27 cellular contexts compared by ENCODE assay signal in genomic region chr16:3088925-3089716, GRCh38. TPM values are rescaled to one million over a fixed set of nuclear protein-coding genes. Genes with fewer than 3 reads are reported as not detected.
DNase-seq lines count a peak whose midpoint lies in the region; ATAC-seq, FAIRE-seq and TF ChIP-seq lines count a peak whose summit lies in the region.
"Had no signal": no experiment of that assay in that cellular context is flagged by ENCODE, and none has a peak within 500 bp of the region (broad histone marks: within the 10 kb centered on the region; RNA-seq: fewer than 3 reads in every experiment).

No MANE protein-coding gene starts in this region.

- H4K8ac ChIP-seq in neuronal stem cell (ENCODE audit: low read depth, low read length) = peak overlapping the region; percentile 65

- no peaks in the 10 kb centered on the region for H3K9me3 Mint-ChIP-seq in GM23338
- H3K9me3 Mint-ChIP-seq: activated naive CD8-positive, alpha-beta T cell treated with anti-CD3 and anti-CD28 coated beads, Interleukin-2, amount 10 ng/mL, durations not matched to agents 7 days and 5 days; CD8-positive, alpha-beta T cell; effector memory CD8-positive, alpha-beta T cell; natural killer cell treated with Interleukin-12 subunit alpha and Interleukin-12 subunit beta and Interleukin-15 and Interleukin-18, amount 100 ng/mL, for 72 hours; stimulated activated naive B cell treated with anti-CD40 and anti-IgM and Interleukin-4, amounts not matched to agents 10 μg/mL and 1 μg/mL and 100 μg/mL, for 72 hours had no signal

- DNase-seq in GM23338 (ENCODE audit: low spot score) (no peak), kidney (peak; percentile 76), neuronal stem cell (ENCODE audit: low spot score) (no peak), ecto neural progenitor cell (ENCODE audit: low spot score) (no peak)
- DNase-seq in stimulated activated CD4-positive, alpha-beta T cell treated with anti-CD3 and anti-CD28 coated beads, Interleukin-15, amount 100 ng/mL, for 24 hours = no peak
- DNase-seq: activated CD4-positive, alpha-beta T cell treated with anti-CD3 and anti-CD28 coated beads for 4 hours; activated CD8-positive, alpha-beta memory T cell treated with anti-CD3 and anti-CD28 coated beads for 24 hours; activated gamma-delta T cell; activated naive CD8-positive, alpha-beta T cell treated with anti-CD3 and anti-CD28 coated beads, Interleukin-2, amount 10 ng/mL, durations not matched to agents 7 days and 5 days; activated T-cell treated with anti-CD3 and anti-CD28 coated beads, Interleukin-2, amount 50 U/mL, for 1 hour; CD8-positive, alpha-beta T cell; effector memory CD8-positive, alpha-beta T cell; MG63; stimulated activated CD4-positive, alpha-beta T cell treated with anti-CD3 and anti-CD28 coated beads, Interleukin-4, amount 100 ng/mL, for 4 hours; stimulated activated naive B cell treated with anti-CD40 and anti-IgM and Interleukin-4, amounts not matched to agents 10 μg/mL and 1 μg/mL and 100 μg/mL, for 72 hours had no signal

- no peak overlapping the region for H3K4me2 ChIP-seq in GM23338
- no peak overlapping the region for H3K4me2 ChIP-seq in neuronal stem cell (ENCODE audit: insufficient read depth, low read length, poor library complexity, severe bottlenecking)

- peak overlapping the region; percentile 85 for H4K91ac ChIP-seq in neuronal stem cell (ENCODE audit: low read depth, low read length, poor library complexity)

- no peak overlapping the region for H3K27ac Mint-ChIP-seq in GM23338
- H3K27ac Mint-ChIP-seq: CD8-positive, alpha-beta T cell; stimulated activated naive B cell treated with anti-CD40 and anti-IgM and Interleukin-4, amounts not matched to agents 10 μg/mL and 1 μg/mL and 100 μg/mL, for 72 hours had no signal

- no CpG with 5 or more reads among the region's 71 CpGs for WGBS in neuronal stem cell (ENCODE audit: extremely low coverage in 2 of 2, insufficient read length in 2 of 2, insufficient replicate concordance in 1 of 2), 2 donors

- no peak for ATAC-seq in GM23338
- no peak for ATAC-seq in HG02610 (IDR thresholded peaks at IDR 0.05; ENCODE audit: unreplicated experiment)
- no peak for ATAC-seq in HG02798 (IDR thresholded peaks at IDR 0.05; ENCODE audit: poor library complexity, unreplicated experiment)
- ATAC-seq: CD8-positive, alpha-beta T cell; effector memory CD8-positive, alpha-beta T cell; natural killer cell treated with Interleukin-12 subunit alpha and Interleukin-12 subunit beta and Interleukin-15 and Interleukin-18, amount 100 ng/mL, for 72 hours; stimulated activated naive B cell treated with anti-CD40 and anti-IgM and Interleukin-4, amounts not matched to agents 10 μg/mL and 1 μg/mL and 100 μg/mL, for 72 hours had no signal

- peaks cover 1% of the 10 kb centered on the region for H3K79me1 ChIP-seq in neuronal stem cell (ENCODE audit: low read depth, low read length)

- peak overlapping the region; percentile 41 for H2BK12ac ChIP-seq in neuronal stem cell (ENCODE audit: low read length)

- H2BK120ac ChIP-seq in neuronal stem cell (ENCODE audit: low read depth, low read length) = no peak overlapping the region

- peaks cover 24% of the 10 kb centered on the region for H3K27me3 Mint-ChIP-seq in GM23338 (ENCODE audit: insufficient read depth, low read depth, poor library complexity)
- H3K27me3 Mint-ChIP-seq: activated naive CD8-positive, alpha-beta T cell treated with anti-CD3 and anti-CD28 coated beads, Interleukin-2, amount 10 ng/mL, durations not matched to agents 7 days and 5 days; effector memory CD8-positive, alpha-beta T cell; natural killer cell treated with Interleukin-12 subunit alpha and Interleukin-12 subunit beta and Interleukin-15 and Interleukin-18, amount 100 ng/mL, for 72 hours had no signal

- peaks cover 29% of the 10 kb centered on the region for H3K4me1 Mint-ChIP-seq in GM23338

- H3K23ac ChIP-seq in neuronal stem cell (ENCODE audit: low read depth, low read length, poor library complexity) = no peak overlapping the region

- H3K14ac ChIP-seq in neuronal stem cell (ENCODE audit: low read length) = peak overlapping the region; percentile 56

- H2AK5ac ChIP-seq in neuronal stem cell (ENCODE audit: low read depth, low read length) = no peak overlapping the region

- H2AFZ ChIP-seq in GM23338 = no peak overlapping the region
- H2AFZ ChIP-seq in neuronal stem cell (ENCODE audit: low read length) = no peak overlapping the region

- intact Hi-C loops in kidney (cut with DNase I) = no loop called here

- no peak overlapping the region; the same call in 2 of the 3 replicates for H3K4me3 Mint-ChIP-seq in GM23338
- H3K4me3 Mint-ChIP-seq: activated naive CD8-positive, alpha-beta T cell treated with anti-CD3 and anti-CD28 coated beads, Interleukin-2, amount 10 ng/mL, durations not matched to agents 7 days and 5 days; CD8-positive, alpha-beta T cell; stimulated activated naive B cell treated with anti-CD40 and anti-IgM and Interleukin-4, amounts not matched to agents 10 μg/mL and 1 μg/mL and 100 μg/mL, for 72 hours had no signal

- peak overlapping the region; percentile 26 for H2BK15ac ChIP-seq in neuronal stem cell (ENCODE audit: low read length)

- peak overlapping the region; percentile 38 for H3K18ac ChIP-seq in neuronal stem cell (ENCODE audit: low read length)

- H3K36me3 Mint-ChIP-seq in GM23338 (ENCODE audit: low read depth) = peaks cover 84% of the 10 kb centered on the region
- H3K36me3 Mint-ChIP-seq: activated naive CD8-positive, alpha-beta T cell treated with anti-CD3 and anti-CD28 coated beads, Interleukin-2, amount 10 ng/mL, durations not matched to agents 7 days and 5 days; CD8-positive, alpha-beta T cell; natural killer cell treated with Interleukin-12 subunit alpha and Interleukin-12 subunit beta and Interleukin-15 and Interleukin-18, amount 100 ng/mL, for 72 hours; stimulated activated naive B cell treated with anti-CD40 and anti-IgM and Interleukin-4, amounts not matched to agents 10 μg/mL and 1 μg/mL and 100 μg/mL, for 72 hours had no signal

- no peak overlapping the region for H3K4ac ChIP-seq in neuronal stem cell (ENCODE audit: low read length)

- peaks cover 28% of the 10 kb centered on the region for H3K79me2 ChIP-seq in GM23338 (replicated peaks; ENCODE audit: insufficient read depth)

- peaks cover 39% of the 10 kb centered on the region for H3K36me3 ChIP-seq in GM23338 (ENCODE audit: insufficient read depth)
- H3K36me3 ChIP-seq in kidney (ENCODE audit: control insufficient read depth in 1 of 2, insufficient read depth in 2 of 2, low read length in 2 of 2) = no peaks in the 10 kb centered on the region
- no peaks in the 10 kb centered on the region for H3K36me3 ChIP-seq in neuronal stem cell (replicated peaks in 1 of 2; ENCODE audit: control insufficient read depth in 2 of 2, insufficient read depth in 2 of 2, low read length in 2 of 2)
- H3K36me3 ChIP-seq: HAP-1, MG63, right atrium auricular region had no signal

- peaks cover 45% of the 10 kb centered on the region for H4K20me1 ChIP-seq in GM23338 (replicated peaks; ENCODE audit: insufficient read depth)

- TF ChIP-seq CTCF in C4-2B (conservative IDR thresholded peaks at IDR 0.05) (0 out of 2 replicates have a peak, but pooled peaks have one; percentile 4), GM23338 (conservative IDR thresholded peaks at IDR 0.05; ENCODE audit: low read depth in 2 of 2) (0 out of 4 replicates have a peak, but pooled peaks of 1 of the 2 experiments have one; percentile 7), kidney (IDR thresholded peaks at IDR 0.05; ENCODE audit: borderline replicate concordance, extremely low read depth, insufficient read depth) (no peak)

- peaks cover 20% of the 10 kb centered on the region for H3K4me1 ChIP-seq in GM23338 (ENCODE audit: insufficient read depth)
- H3K4me1 ChIP-seq in kidney (ENCODE audit: control insufficient read depth in 1 of 2, insufficient read depth in 1 of 2, low read depth in 1 of 2, low read length in 2 of 2) = peaks cover 3 to 4% of the 10 kb centered on the region in 2 donors
- peaks cover 14 to 19% of the 10 kb centered on the region in 2 donors for H3K4me1 ChIP-seq in neuronal stem cell (ENCODE audit: control insufficient read depth in 2 of 2, insufficient read depth in 1 of 2, low read depth in 1 of 2, low read length in 2 of 2)
- H3K4me1 ChIP-seq: HAP-1 had no signal

- no peak overlapping the region for H3K4me3 ChIP-seq in GM23338
- no peak overlapping the region for H3K4me3 ChIP-seq in kidney (ENCODE audit: low read length in 2 of 2)
- no peak overlapping the region for H3K4me3 ChIP-seq in neuronal stem cell (ENCODE audit: low read length in 2 of 2)
- H3K4me3 ChIP-seq: coronary artery, HAP-1, MG63, right atrium auricular region had no signal

- no peak for FAIRE-seq in kidney (lab: Jason Lieb, UNC)
- FAIRE-seq: astrocyte had no signal

- H3K27ac ChIP-seq in C4-2B (no peak overlapping the region), GM23338 (ENCODE audit: low read depth) (peak overlapping the region; percentile 84; the same call in 1 of the 2 replicates), kidney (ENCODE audit: low read depth in 2 of 2, low read length in 2 of 2) (no peak overlapping the region), neuronal stem cell (replicated peaks; ENCODE audit: low read length) (no peak overlapping the region)
- H3K27ac ChIP-seq: coronary artery, right atrium auricular region had no signal

- H3K9ac ChIP-seq in kidney (ENCODE audit: low read length in 2 of 2) (no peak overlapping the region), neuronal stem cell (ENCODE audit: low read depth, low read length, poor library complexity) (peak overlapping the region; percentile 21)

- H3K27me3 ChIP-seq in GM23338 (ENCODE audit: insufficient read depth) (no peaks in the 10 kb centered on the region), neuronal stem cell (ENCODE audit: control insufficient read depth in 3 of 3, insufficient read depth in 3 of 3, low read depth in 1 of 3, low read length in 3 of 3) (peaks cover 0 to 8% (median 0%) of the 10 kb centered on the region in 3 experiments)
- H3K27me3 ChIP-seq: MG63, right atrium auricular region had no signal

- H3F3A ChIP-seq in GM23338 (replicated peaks; ENCODE audit: low read depth) = peaks cover 58% of the 10 kb centered on the region

- no peaks in the 10 kb centered on the region for H3K9me3 ChIP-seq in kidney (ENCODE audit: control insufficient read depth in 1 of 2, low read length in 2 of 2)
- no peaks in the 10 kb centered on the region for H3K9me3 ChIP-seq in neuronal stem cell (replicated peaks in 1 of 2; ENCODE audit: control insufficient read depth in 2 of 2, insufficient read depth in 1 of 2, low read depth in 1 of 2, low read length in 2 of 2)
- H3K9me3 ChIP-seq: HAP-1, MG63, right atrium auricular region had no signal

- H3K9me2 ChIP-seq in GM23338 (ENCODE audit: insufficient read depth) = no peaks in the 10 kb centered on the region

- H2BK5ac ChIP-seq in neuronal stem cell (ENCODE audit: low read length) = no peak overlapping the region

RNA-seq across cellular contexts. Expression of gene ZSCAN10, which starts 10.0 kb away (rescaled TPM):
- total RNA-seq in GM23338 (2014; rRNA removed; shearing (Covaris generic)) = 434 and 519 TPM in 2 replicates
- polyA plus RNA-seq in GM23338 (2016; fragmentation: Nextera tagmentation; extraction: Ambion mirVana) (217 and 220 TPM in 2 replicates), kidney (ENCODE audit: insufficient read depth, low read depth, low replicate concordance) (not detected)
- total RNA-seq in kidney = not detected
- polyA plus RNA-seq in neuronal stem cell (2013, experiment 1 of 2) = 1.1 TPM
- polyA plus RNA-seq in neuronal stem cell (2013, experiment 2 of 2) = 1.1 TPM
- total RNA-seq: cardiac septum, fibroblast of villous mesenchyme, right atrium auricular region had no signal
- polyA plus RNA-seq: esophagus had no signal

RNA-seq across cellular contexts. Expression of gene ZNF205, which starts 23.3 kb away (rescaled TPM):
- 29.1 and 29.9 TPM in 2 replicates for total RNA-seq in GM23338 (2014; rRNA removed; shearing (Covaris generic))
- polyA plus RNA-seq in GM23338 (2016; fragmentation: Nextera tagmentation; extraction: Ambion mirVana) (15.7 and 16.6 TPM in 2 replicates), kidney (ENCODE audit: insufficient read depth, low read depth, low replicate concordance) (14.1 TPM)
- total RNA-seq in kidney = 12.7 TPM
- polyA plus RNA-seq in neuronal stem cell (2013, experiment 1 of 2) = 10.4 TPM
- polyA plus RNA-seq in neuronal stem cell (2013, experiment 2 of 2) = 9.9 TPM
- total RNA-seq: activated naive CD8-positive, alpha-beta T cell treated with anti-CD3 and anti-CD28 coated beads, Interleukin-2, amount 10 ng/mL, durations not matched to agents 7 days and 5 days; CD8-positive, alpha-beta T cell; natural killer cell treated with Interleukin-12 subunit alpha and Interleukin-12 subunit beta and Interleukin-15 and Interleukin-18, amount 100 ng/mL, for 72 hours had no signal

RNA-seq across cellular contexts. Expression of gene IL32, which starts 23.7 kb away (rescaled TPM):
- total RNA-seq in GM23338 (2014; rRNA removed; shearing (Covaris generic)) = 2.3 TPM in 1 of 2 replicates, not detected in the other
- 6.1 and 7.7 TPM in 2 replicates for polyA plus RNA-seq in GM23338 (2016; fragmentation: Nextera tagmentation; extraction: Ambion mirVana)
- total RNA-seq in kidney = 181 TPM
- 495 TPM for polyA plus RNA-seq in kidney (ENCODE audit: insufficient read depth, low read depth, low replicate concordance)
- 0.81 TPM for polyA plus RNA-seq in neuronal stem cell (2013, experiment 1 of 2)
- polyA plus RNA-seq in neuronal stem cell (2013, experiment 2 of 2) = 0.69 TPM
- total RNA-seq: OCI-LY7 had no signal

RNA-seq across cellular contexts. Expression of gene MMP25, which starts 42.8 kb away (rescaled TPM):
- total RNA-seq in GM23338 (2014; rRNA removed; shearing (Covaris generic)) = 15.9 and 18.8 TPM in 2 replicates
- polyA plus RNA-seq in GM23338 (2016; fragmentation: Nextera tagmentation; extraction: Ambion mirVana) (6.1 and 7.7 TPM in 2 replicates), kidney (ENCODE audit: insufficient read depth, low read depth, low replicate concordance) (0.65 TPM)
- total RNA-seq in kidney = 1.7 TPM
- polyA plus RNA-seq in neuronal stem cell (2013, experiment 1 of 2) = 0.28 TPM
- polyA plus RNA-seq in neuronal stem cell (2013, experiment 2 of 2) = 0.26 TPM

RNA-seq across cellular contexts. Expression of gene ZNF213, which starts 45.7 kb away (rescaled TPM):
- total RNA-seq in GM23338 (2014; rRNA removed; shearing (Covaris generic)) = 10.4 and 10.6 TPM in 2 replicates
- polyA plus RNA-seq in GM23338 (2016; fragmentation: Nextera tagmentation; extraction: Ambion mirVana) (2.9 and 3.5 TPM in 2 replicates), kidney (ENCODE audit: insufficient read depth, low read depth, low replicate concordance) (5.6 TPM)
- 12.5 TPM for total RNA-seq in kidney
- polyA plus RNA-seq in neuronal stem cell (2013, experiment 1 of 2) = 8.2 TPM
- polyA plus RNA-seq in neuronal stem cell (2013, experiment 2 of 2) = 7.9 TPM

Comparison
In these comparisons a context has a peak if more than half of its experiments do, and no peak if none do; other contexts are left out.
1. RNA of gene ZSCAN10, which starts 10.0 kb away (total RNA-seq): 434 to 519 TPM in GM23338; not detected in kidney (single experiment); every median in the first group is over 100 times any median in the second.
2. RNA of gene IL32, which starts 23.7 kb away (total RNA-seq): 181 TPM in kidney (single experiment); 2.3 TPM in GM23338; every median in the first group is over 10 times any median in the second.